In genomic region chr15:89463113-89463512, GRCh38 we compare ENCODE assay signal across 1 cellular context.
TF ChIP-seq lines count a peak whose summit lies in the region.

No MANE protein-coding gene starts in this region.

TF ChIP-seq in H1, 55 proteins besides CTCF, POLR2A, EP300 and RAD21:
- TF ChIP-seq TAF1 (IDR thresholded peaks at IDR 0.05; ENCODE audit: low read depth, low read length) (no peak), BACH1 (IDR thresholded peaks at IDR 0.05; ENCODE audit: low read length) (no peak), MAX (IDR thresholded peaks at IDR 0.05) (no peak), SIN3A (conservative IDR thresholded peaks at IDR 0.05 in 1 of 2, IDR thresholded peaks at IDR 0.05 in 1 of 2; ENCODE audit: low read depth in 1 of 2, low read length in 2 of 2) (no peak), NRF1 (IDR thresholded peaks at IDR 0.05; ENCODE audit: low read depth, low read length) (no peak), ASH2L (IDR thresholded peaks at IDR 0.05; ENCODE audit: low read length) (no peak), SP4 (IDR thresholded peaks at IDR 0.05; ENCODE audit: low read length) (no peak), SP1 (IDR thresholded peaks at IDR 0.05; ENCODE audit: low read depth, low read length) (no peak), EZH2 (IDR thresholded peaks at IDR 0.05; ENCODE audit: low read depth, low read length, severe bottlenecking) (no peak), CBX5 (IDR thresholded peaks at IDR 0.05; ENCODE audit: low read depth, low read length) (no peak)
TF ChIP-seq in H1: peak in this region for 0.
